ENCODE assay signal across 23 cellular contexts in the genomic region with DNA sequence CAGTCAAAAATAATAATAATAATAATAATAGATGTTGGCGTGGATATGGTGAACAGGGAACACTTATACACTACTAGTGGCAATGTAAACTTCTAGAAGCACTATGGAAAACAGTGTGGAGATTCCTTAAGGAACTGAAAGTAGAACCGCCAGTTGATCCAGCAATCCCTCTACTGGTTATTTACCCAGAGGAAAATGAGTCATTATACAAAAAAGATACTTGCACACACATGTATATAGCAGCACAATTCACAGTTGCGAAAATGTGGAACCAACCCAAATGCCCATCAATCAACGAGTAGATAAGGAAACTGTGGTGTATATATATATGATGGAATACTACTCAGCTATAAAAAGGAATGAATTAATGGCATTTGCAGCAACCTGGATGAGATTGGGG.
"Had no signal": no experiment of that assay in that cellular context is flagged by ENCODE, and none has a peak within 500 bp of the region (broad histone marks: within the 10 kb centered on the region; RNA-seq: fewer than 3 reads in every experiment).

No MANE protein-coding gene starts in this region.

- H3K27ac ChIP-seq: cardiac muscle cell, Peyer's patch had no signal

- H3K9me3 ChIP-seq: Peyer's patch had no signal

- H3K27me3 ChIP-seq: cardiac muscle cell, Peyer's patch had no signal

- DNase-seq: activated CD4-positive, alpha-beta T cell treated with anti-CD3 and anti-CD28 coated beads, Interleukin-2, amount 10 ng/mL, durations not matched to agents 24 days and 14 days; activated CD4-positive, alpha-beta T cell treated with anti-CD3 and anti-CD28 coated beads, Interleukin-2, amount 50 U/mL, for 48 hours; activated CD4-positive, CD25-positive, alpha-beta regulatory T cell treated with anti-CD3 and anti-CD28 coated beads, Interleukin-2, amount 50 U/mL, for 72 hours; activated CD8-positive, alpha-beta memory T cell treated with anti-CD3 and anti-CD28 coated beads, Interleukin-2, amount 10 ng/mL, durations not matched to agents 7 days and 5 days; activated effector memory CD4-positive, alpha-beta T cell treated with Interleukin-2 at 50 U/mL for 16 hours; activated naive CD4-positive, alpha-beta T cell; activated T-cell treated with anti-CD3 and anti-CD28 coated beads, Interleukin-2, amount 50 U/mL, for 24 hours; aorta; NCI-H1092 treated with DMSO at 0.1 percent for 48 hours; NCI-H1417 treated with DMSO at 0.1 percent for 48 hours; NCI-H1694; NCI-H2029; NCI-H2107; NCI-H510A treated with DMSO at 0.1 percent for 48 hours; NCI-H69; NK-92 treated with Interleukin-12 subunit alpha and Interleukin-12 subunit beta, amount 100 ng/mL, for 24 hours; OCI-M1; Peyer's patch; SHP77 treated with DMSO at 0.1 percent for 48 hours; T-helper 17 cell; T-helper 9 cell had no signal

- H3K36me3 ChIP-seq: cardiac muscle cell, Peyer's patch had no signal

- ATAC-seq: activated CD8-positive, alpha-beta memory T cell treated with anti-CD3 and anti-CD28 coated beads, Interleukin-2, amount 10 ng/mL, durations not matched to agents 7 days and 5 days; T-helper 17 cell; WTC11 had no signal

- H3K4me3 ChIP-seq: cardiac muscle cell, Peyer's patch had no signal
